ENCODE assay signal across 6 cellular contexts in genomic region chr17:63984651-63985386, GRCh38. TPM values are rescaled to one million over a fixed set of nuclear protein-coding genes. Genes with fewer than 3 reads are reported as not detected.
A peak's percentile ranks its signal among the peaks of the same experiment; 100 is the strongest.
DNase-seq lines count a peak whose midpoint lies in the region; ATAC-seq and TF ChIP-seq lines count a peak whose summit lies in the region.

No MANE protein-coding gene starts in this region.

- H3K27me3 Mint-ChIP-seq in MCF 10A (ENCODE audit: insufficient read depth, unreplicated experiment), result peaks cover 7% of the 10 kb centered on the region

- no peaks in the 10 kb centered on the region for H3K36me3 ChIP-seq in ovary

- H3K27ac ChIP-seq in ovary, result peak overlapping the region in 1 of 2 donors; percentile 36

- TF ChIP-seq CTCF in MCF 10A (IDR thresholded peaks at IDR 0.05; ENCODE audit: unreplicated experiment), result no peak
- no peak for TF ChIP-seq CTCF in ovary (IDR thresholded peaks at IDR 0.05)
- no peak for TF ChIP-seq CTCF in GM20000 (IDR thresholded peaks at IDR 0.05; ENCODE audit: extremely low read depth, missing control alignments)

- BruUV-seq in MCF 10A (replicated peaks; lab: Mats Ljungman, UMichigan), result no TSS peak

- no peak overlapping the region for H3K4me3 ChIP-seq in ovary

- peak; percentile 81 for DNase-seq in A172 (ENCODE audit: low spot score)
- DNase-seq in NCI-H774 (lab: John Stamatoyannopoulos, UW), result peak; percentile 29
- peak; percentile 73 for DNase-seq in MCF 10A (ENCODE audit: unreplicated experiment)
- DNase-seq in ovary, result peak in 3 of 5 donors; percentile 47 to 57 (median 52)
- no peak for DNase-seq in GM20000 (ENCODE audit: low spot score)

- 63 to 77% (median 71%) methylated on average over 16 of the region's 16 CpGs for WGBS in ovary, 3 donors

- H3K9me3 Mint-ChIP-seq in MCF 10A (ENCODE audit: unreplicated experiment), result no peaks in the 10 kb centered on the region

- no peak for TF ChIP-seq POLR2A in ovary (IDR thresholded peaks at IDR 0.05)

- ATAC-seq in GM19328 (IDR thresholded peaks at IDR 0.05; ENCODE audit: unreplicated experiment), result no peak

- intact Hi-C loops in MCF 10A (cut with micrococcal nuclease), result no loop called here
- intact Hi-C loops in ovary (cut with DNase I), result no loop called here

- H3K4me1 Mint-ChIP-seq in MCF 10A (ENCODE audit: insufficient read depth, unreplicated experiment), result peaks cover 9% of the 10 kb centered on the region

- no peak overlapping the region for H3K4me3 Mint-ChIP-seq in MCF 10A (ENCODE audit: unreplicated experiment)

- H3K4me1 ChIP-seq in ovary (ENCODE audit: insufficient read depth), result peaks cover 16% of the 10 kb centered on the region

- POLR2A ChIA-PET in MCF 10A (lab: Yijun Ruan, JAX), result no interaction called here

- H3K36me3 Mint-ChIP-seq in MCF 10A (ENCODE audit: insufficient read depth, unreplicated experiment), result no peaks in the 10 kb centered on the region

- no peaks in the 10 kb centered on the region for H3K27me3 ChIP-seq in ovary

- no peak for TF ChIP-seq EP300 in ovary (IDR thresholded peaks at IDR 0.05)

- CTCF ChIA-PET in MCF 10A (lab: Yijun Ruan, JAX), result interaction anchor here (0.6 to 1.8 kb wide), 4 partner anchors 9 to 1554 kb away, joined by 3 to 11 read pairs (median 4); no protein-coding TSS in a partner anchor

- no peaks in the 10 kb centered on the region for H3K9me3 ChIP-seq in ovary

- H3K27ac Mint-ChIP-seq in MCF 10A (ENCODE audit: low read depth, unreplicated experiment), result peak overlapping the region; percentile 33

RNA-seq across cellular contexts. Expression of gene SCN4A, which starts 12.1 kb away (rescaled TPM):
- total RNA-seq in A172 (2014; rRNA removed; shearing (Covaris generic)), result 0.02 TPM in 1 of 2 replicates, not detected in the other
- total RNA-seq in MCF 10A (2022) (0.05 TPM in 1 of 2 replicates, not detected in the other), ovary (1 to 10 TPM in 1 of 7 donors, under 1 TPM in 5, not detected in 1; 0.27 to 2.5 (median 0.60) TPM)
- under 1 TPM; 0.67 to 0.75 TPM for polyA plus RNA-seq in ovary

RNA-seq across cellular contexts. Expression of gene PRR29, which starts 13.3 kb away (rescaled TPM):
- total RNA-seq in A172 (2014; rRNA removed; shearing (Covaris generic)), result 0.31 and 0.76 TPM in 2 replicates
- total RNA-seq in MCF 10A (2022), result not detected in 2 replicates
- total RNA-seq in ovary, result 10 to 100 TPM in 1 of 7 donors, 1 to 10 TPM in 4, under 1 TPM in 1, not detected in 1; 0.20 to 58.5 (median 2.1) TPM
- polyA plus RNA-seq in ovary, result under 1 TPM; 0.05 to 0.45 TPM

RNA-seq across cellular contexts. Expression of gene ICAM2, which starts 35.6 kb away (rescaled TPM):
- 0.17 and 0.22 TPM in 2 replicates for total RNA-seq in A172 (2014; rRNA removed; shearing (Covaris generic))
- 0.34 TPM in 1 of 2 replicates, not detected in the other for total RNA-seq in MCF 10A (2022)
- 10 to 100 TPM in 5 of 7 donors, 1 to 10 TPM in 2; 6.8 to 29.0 (median 17.4) TPM for total RNA-seq in ovary
- polyA plus RNA-seq in ovary, result 10 to 100 TPM; 25.1 to 34.2 TPM

RNA-seq across cellular contexts. Expression of gene CD79B, which starts 52.7 kb away (rescaled TPM):
- total RNA-seq in A172 (2014; rRNA removed; shearing (Covaris generic)), result 0.10 and 0.72 TPM in 2 replicates
- total RNA-seq in MCF 10A (2022) (not detected in 2 replicates), ovary (1 to 10 TPM in 3 of 7 donors, under 1 TPM in 4; 0.48 to 2.0 (median 0.92) TPM)
- polyA plus RNA-seq in ovary, result 1 to 10 TPM in 1 of 2 donors, under 1 TPM in 1; 0.77 to 2.0 TPM
